ENCODE assay signal across 20 cellular contexts in the genomic region with DNA sequence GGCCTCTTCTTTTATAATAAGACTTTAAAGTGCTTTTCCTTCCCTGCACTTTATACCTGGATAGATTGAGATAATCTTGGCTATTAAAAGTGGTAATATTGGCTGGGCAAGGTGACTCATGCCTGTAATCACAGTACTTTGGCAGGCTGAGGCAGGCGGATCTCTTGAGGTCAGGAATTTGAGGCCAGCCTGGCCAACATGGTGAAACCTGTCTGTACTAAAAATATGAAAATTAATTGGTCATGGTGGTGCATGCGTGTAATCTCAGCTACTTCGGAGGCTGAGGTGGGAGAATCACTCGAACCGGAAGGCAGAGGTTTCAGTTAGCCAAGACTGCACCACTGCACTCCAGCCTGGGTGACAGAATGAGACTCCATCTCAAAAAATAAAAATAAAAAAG.
DNase-seq lines count a peak whose midpoint lies in the region; ATAC-seq and TF ChIP-seq lines count a peak whose summit lies in the region.
"Had no signal": no experiment of that assay in that cellular context is flagged by ENCODE, and none has a peak within 500 bp of the region (broad histone marks: within the 10 kb centered on the region; RNA-seq: fewer than 3 reads in every experiment).

No MANE protein-coding gene starts in this region.

- TF ChIP-seq POLR2A in stomach (IDR thresholded peaks at IDR 0.05) (no peak), GM18505 (IDR thresholded peaks at IDR 0.05; ENCODE audit: borderline replicate concordance, extremely low read depth, insufficient read depth, insufficient read length) (no peak)

- H3K9me3 ChIP-seq in RWPE2 (ENCODE audit: severe bottlenecking) (no peaks in the 10 kb centered on the region), stomach (no peaks in the 10 kb centered on the region), endodermal cell (ENCODE audit: control insufficient read depth, low read length) (no peaks in the 10 kb centered on the region)
- H3K9me3 ChIP-seq: BLaER1 had no signal

- H3K36me3 ChIP-seq in RWPE2 (ENCODE audit: low read depth): no peaks in the 10 kb centered on the region
- H3K36me3 ChIP-seq in stomach: no peaks in the 10 kb centered on the region
- no peaks in the 10 kb centered on the region for H3K36me3 ChIP-seq in endodermal cell (ENCODE audit: control insufficient read depth, insufficient read depth, low read length)
- H3K36me3 ChIP-seq: BLaER1 had no signal

- intact Hi-C loops in stomach (cut with DNase I; ENCODE audit: low total_unique reads): no loop called here

- TF ChIP-seq EP300 in stomach (IDR thresholded peaks at IDR 0.05): no peak

- no peak overlapping the region for H3K27ac Mint-ChIP-seq in endodermal cell
- H3K27ac Mint-ChIP-seq: CD8-positive, alpha-beta T cell had no signal

- peaks cover 20% of the 10 kb centered on the region for H3K4me1 ChIP-seq in RWPE2 (ENCODE audit: insufficient read depth, poor library complexity, severe bottlenecking)
- H3K4me1 ChIP-seq in stomach: no peaks in the 10 kb centered on the region
- H3K4me1 ChIP-seq in endodermal cell (ENCODE audit: control insufficient read depth, insufficient read depth, low read length): no peaks in the 10 kb centered on the region
- H3K4me1 ChIP-seq: BLaER1 had no signal

- no peaks in the 10 kb centered on the region for H3K36me3 Mint-ChIP-seq in endodermal cell (ENCODE audit: low read depth)
- H3K36me3 Mint-ChIP-seq: CD8-positive, alpha-beta T cell had no signal

- H3K27ac ChIP-seq in RWPE2 (ENCODE audit: poor library complexity, severe bottlenecking) (peak overlapping the region; percentile 40), stomach (no peak overlapping the region), endodermal cell (ENCODE audit: low read depth, low read length) (no peak overlapping the region)
- H3K27ac ChIP-seq: BLaER1 had no signal

- ATAC-seq in RWPE2 (ENCODE audit: low read depth) (peak; percentile 94), esophagus mucosa (peak; percentile 55), GM18505 (IDR thresholded peaks at IDR 0.05; ENCODE audit: unreplicated experiment) (no peak)
- ATAC-seq: CD8-positive, alpha-beta T cell; HepG2 had no signal

- TF ChIP-seq CTCF in RWPE2 (IDR thresholded peaks at IDR 0.05; ENCODE audit: poor library complexity, severe bottlenecking) (no peak), stomach (IDR thresholded peaks at IDR 0.05) (no peak), endodermal cell (conservative IDR thresholded peaks at IDR 0.05) (no peak)

- H3K9ac ChIP-seq in endodermal cell (ENCODE audit: extremely low read depth, low read length, poor library complexity, severe bottlenecking): no peak overlapping the region
- H3K9ac ChIP-seq: BLaER1 had no signal

- H3K27me3 ChIP-seq in RWPE2 (ENCODE audit: insufficient read depth, poor library complexity, severe bottlenecking) (no peaks in the 10 kb centered on the region), stomach (no peaks in the 10 kb centered on the region), endodermal cell (ENCODE audit: control insufficient read depth, insufficient read depth, low read length, poor library complexity, severe bottlenecking) (no peaks in the 10 kb centered on the region)
- H3K27me3 ChIP-seq: BLaER1 had no signal

- H3K27me3 Mint-ChIP-seq in endodermal cell (ENCODE audit: insufficient read depth): no peaks in the 10 kb centered on the region

- H3K4me3 ChIP-seq in RWPE2 (ENCODE audit: severe bottlenecking) (no peak overlapping the region), stomach (no peak overlapping the region), endodermal cell (ENCODE audit: low read length) (no peak overlapping the region)
- H3K4me3 ChIP-seq: BLaER1 had no signal

- DNase-seq in LoVo (ENCODE audit: low spot score) (peak; percentile 4), RWPE2 (ENCODE audit: low spot score) (peak; percentile 76), stomach (peak; percentile 26), endodermal cell (no peak), hepatic stellate cell (ENCODE audit: low spot score) (no peak), HUDEP-2 (lab: John Stamatoyannopoulos, UW; ENCODE audit: unreplicated experiment in 76 of 76) (no peak)
- DNase-seq: CD8-positive, alpha-beta T cell; DMS79; KBM-7; NCI-H1048; NCI-H1436; NCI-H2029; NCI-H2171; NCI-H748 treated with DMSO at 0.1 percent for 48 hours; OCI-M1; RPMI8226 had no signal

- H3K4me1 Mint-ChIP-seq in endodermal cell: no peaks in the 10 kb centered on the region

- no peak overlapping the region for H3K4me3 Mint-ChIP-seq in endodermal cell
- H3K4me3 Mint-ChIP-seq: CD8-positive, alpha-beta T cell had no signal

- WGBS in stomach, 5 donors: 44 to 79% (median 71%) methylated on average over 5 of the region's 5 CpGs
- 95 to 96% methylated on average over 4 to 5 of the region's 5 CpGs for WGBS in endodermal cell (ENCODE audit: insufficient coverage in 1 of 2, insufficient read length in 1 of 2), 2 experiments

- no peaks in the 10 kb centered on the region for H3K9me3 Mint-ChIP-seq in endodermal cell
- H3K9me3 Mint-ChIP-seq: CD8-positive, alpha-beta T cell had no signal

Comparison
In these comparisons a context has a peak if more than half of its experiments do, and no peak if none do; other contexts are left out.
1. DNase-seq: peak in LoVo (single experiment), RWPE2 (single experiment) and stomach (single experiment); none in endodermal cell (single experiment), hepatic stellate cell (single experiment) and HUDEP-2 (0 of 76).